ENCODE assay signal across 10 cellular contexts in the genomic region with DNA sequence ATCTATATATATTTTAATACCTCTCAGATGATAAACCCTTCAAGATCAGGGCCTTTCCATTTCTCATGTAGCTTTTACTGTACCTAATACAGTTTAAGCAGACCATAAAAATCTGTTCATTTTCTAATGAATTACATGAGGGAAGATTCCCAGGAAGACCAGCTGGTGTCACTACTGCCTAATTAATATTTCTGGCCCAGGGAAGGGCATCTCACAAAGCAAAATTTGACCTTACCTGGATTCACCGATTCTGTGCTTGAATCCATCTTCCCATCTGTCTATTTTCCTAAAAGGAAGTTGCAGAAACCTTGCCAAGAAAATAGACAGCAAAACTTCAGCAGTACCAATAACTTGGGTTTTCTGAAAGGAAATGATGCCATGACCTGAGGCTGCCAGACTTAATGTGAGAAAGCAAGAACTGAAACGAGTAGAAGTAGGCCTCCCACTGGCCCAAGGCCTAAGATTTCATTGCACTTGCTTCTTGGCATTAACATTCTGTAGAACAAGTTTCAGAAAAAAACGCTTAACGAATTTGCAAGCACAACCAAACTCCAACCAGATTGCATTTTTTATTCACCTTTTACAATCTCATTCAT.
DNase-seq lines count a peak whose midpoint lies in the region; ATAC-seq and TF ChIP-seq lines count a peak whose summit lies in the region.
"Had no signal": no experiment of that assay in that cellular context is flagged by ENCODE, and none has a peak within 500 bp of the region (broad histone marks: within the 10 kb centered on the region; RNA-seq: fewer than 3 reads in every experiment).

No MANE protein-coding gene starts in this region.

- no peaks in the 10 kb centered on the region for H3K4me1 ChIP-seq in Caco-2
- no peaks in the 10 kb centered on the region for H3K4me1 ChIP-seq in body of pancreas
- H3K4me1 ChIP-seq: SJSA1 had no signal

- H3K4me3 Mint-ChIP-seq in Caco-2 (ENCODE audit: unreplicated experiment), result no peak overlapping the region
- H3K4me3 Mint-ChIP-seq: memory B cell had no signal

- H3K9me3 Mint-ChIP-seq in Caco-2 (ENCODE audit: unreplicated experiment), result no peaks in the 10 kb centered on the region
- H3K9me3 Mint-ChIP-seq: memory B cell had no signal

- H3K27ac ChIP-seq in body of pancreas, result no peak overlapping the region
- H3K27ac ChIP-seq: SJSA1 had no signal

- no peaks in the 10 kb centered on the region for H3K36me3 Mint-ChIP-seq in Caco-2 (ENCODE audit: insufficient read depth, unreplicated experiment)
- H3K36me3 Mint-ChIP-seq: memory B cell had no signal

- WGBS in body of pancreas, 2 donors, result 44 to 47% methylated on average over 4 of the region's 4 CpGs

- H3K9me3 ChIP-seq in Caco-2, result no peaks in the 10 kb centered on the region
- H3K9me3 ChIP-seq in body of pancreas, result no peaks in the 10 kb centered on the region
- H3K9me3 ChIP-seq: SJSA1 had no signal

- no peaks in the 10 kb centered on the region for H3K4me1 Mint-ChIP-seq in Caco-2 (ENCODE audit: low read depth, unreplicated experiment)
- H3K4me1 Mint-ChIP-seq: memory B cell had no signal

- TF ChIP-seq CTCF in Caco-2 (IDR thresholded peaks at IDR 0.05; ENCODE audit: insufficient read depth in 1 of 2, low read depth in 1 of 2, low read length in 1 of 2, severe bottlenecking in 1 of 2, unreplicated experiment in 1 of 2), result peak; percentile 35 to 58
- peak in 6 of 7 experiments; percentile 10 to 54 (median 42) for TF ChIP-seq CTCF in body of pancreas (IDR thresholded peaks at IDR 0.05)

- DNase-seq in Caco-2 (peak in 1 of 2 experiments; percentile 37), NCI-H1048 (lab: John Stamatoyannopoulos, UW) (peak; percentile 6), body of pancreas (no peak), lung microvascular endothelial cell (ENCODE audit: low read depth in 2 of 2) (peak; percentile 46 to 68), amniotic stem cell (lab: John Stamatoyannopoulos, UW) (no peak)
- DNase-seq in stimulated activated CD4-positive, alpha-beta T cell treated with anti-CD3 and anti-CD28 coated beads, Interleukin-2, amount 100 ng/mL, for 48 hours, result no peak

- H3K27me3 ChIP-seq in Caco-2 (replicated peaks; ENCODE audit: control insufficient read depth, insufficient read depth, low read length) (no peaks in the 10 kb centered on the region), body of pancreas (no peaks in the 10 kb centered on the region)
- H3K27me3 ChIP-seq: SJSA1 had no signal

- no peaks in the 10 kb centered on the region for H3K27me3 Mint-ChIP-seq in Caco-2 (ENCODE audit: insufficient read depth, unreplicated experiment)

- no peak for TF ChIP-seq POLR2A in body of pancreas (IDR thresholded peaks at IDR 0.05)

- CTCF ChIA-PET in Caco-2 (lab: Charles Lee), result interaction anchor here (1.1 kb wide), 1 partner anchor 257 kb away, joined by 8 read pairs; no protein-coding TSS in a partner anchor

- ATAC-seq in GM18909 (IDR thresholded peaks at IDR 0.05; ENCODE audit: poor library complexity, unreplicated experiment) (peak; percentile 48), body of pancreas (no peak), HG03108 (IDR thresholded peaks at IDR 0.05; ENCODE audit: unreplicated experiment) (no peak)

- intact Hi-C loops in Caco-2 (cut with micrococcal nuclease; ENCODE audit: unreplicated experiment), result loop anchor here (1.0 to 10.0 kb wide), 4 partner anchors 166 to 602 kb away; a partner anchor contains a TSS
- intact Hi-C loops in body of pancreas (cut with DNase I), result no loop called here

- BruUV-seq in Caco-2 (replicated peaks; lab: Mats Ljungman, UMichigan), result no TSS peak

- H3K36me3 ChIP-seq in Caco-2 (ENCODE audit: control insufficient read depth, insufficient read depth, low read length) (no peaks in the 10 kb centered on the region), body of pancreas (replicated peaks in 1 of 2; ENCODE audit: insufficient read depth in 1 of 2, low read depth in 2 of 2) (no peaks in the 10 kb centered on the region)
- H3K36me3 ChIP-seq: SJSA1 had no signal

- H3K4me3 ChIP-seq in Caco-2 (ENCODE audit: low read depth, low read length), result no peak overlapping the region
- no peak overlapping the region for H3K4me3 ChIP-seq in body of pancreas
- H3K4me3 ChIP-seq: SJSA1 had no signal

- POLR2A ChIA-PET in Caco-2 (lab: Charles Lee), result no interaction called here

- no peak overlapping the region for H3K27ac Mint-ChIP-seq in Caco-2 (ENCODE audit: unreplicated experiment)
- H3K27ac Mint-ChIP-seq: memory B cell had no signal

Comparison
In these comparisons a context has a peak if more than half of its experiments do, and no peak if none do; other contexts are left out.
1. DNase-seq: peak in NCI-H1048 (single experiment) and lung microvascular endothelial cell (2 of 2); none in body of pancreas (0 of 4), amniotic stem cell (single experiment) and stimulated activated CD4-positive, alpha-beta T cell treated with anti-CD3 and anti-CD28 coated beads, Interleukin-2, amount 100 ng/mL, for 48 hours (0 of 2).